Comparison of ENCODE assay signal across 11 cellular contexts in genomic region chr3:16456784-16457415, GRCh38. TPM values are rescaled to one million over a fixed set of nuclear protein-coding genes. Genes with fewer than 3 reads are reported as not detected.
DNase-seq lines count a peak whose midpoint lies in the region; ATAC-seq, FAIRE-seq and TF ChIP-seq lines count a peak whose summit lies in the region.
"Had no signal": no experiment of that assay in that cellular context is flagged by ENCODE, and none has a peak within 500 bp of the region (broad histone marks: within the 10 kb centered on the region; RNA-seq: fewer than 3 reads in every experiment).

No MANE protein-coding gene starts in this region.

- no peaks in the 10 kb centered on the region for H3K9me3 ChIP-seq in A549

- no peak overlapping the region for H3K4me3 ChIP-seq in A549

- TF ChIP-seq EP300 in A549 (IDR thresholded peaks at IDR 0.05) = no peak

- intact Hi-C loops in left colon (cut with DNase I, micrococcal nuclease) = no loop called here

- TF ChIP-seq POLR2A in A549 (IDR thresholded peaks at IDR 0.05; ENCODE audit: low read length) = no peak

- POLR2A ChIA-PET in A549 (lab: Yijun Ruan, JAX) = no interaction called here

- peak in 1 of 2 experiments; percentile 37 for DNase-seq in A549 (ENCODE audit: low read depth in 1 of 2, low spot score in 1 of 2)
- DNase-seq in HCEC 1CT = peak; percentile 53
- DNase-seq in astrocyte of the hippocampus (ENCODE audit: low read depth, low spot score) = peak; percentile 84
- peak; percentile 24 to 39 for DNase-seq in left colon
- no peak for DNase-seq in NCI-H2227 treated with DMSO at 0.1 percent for 48 hours (lab: John Stamatoyannopoulos, UW)
- DNase-seq in NCI-H1105 (lab: John Stamatoyannopoulos, UW) = no peak
- DNase-seq: activated CD8-positive, alpha-beta memory T cell treated with anti-CD3 and anti-CD28 coated beads for 24 hours; SHP77 treated with DMSO at 0.1 percent for 48 hours had no signal

- 60% methylated on average over 3 of the region's 3 CpGs for WGBS in A549 (ENCODE audit: missing lambda C conversion rate)

- TF ChIP-seq CTCF in A549 (IDR thresholded peaks at IDR 0.05) = no peak

- ATAC-seq in A549 (peak; percentile 39; a peak in 1 of 6 replicates), left colon (peak; percentile 86), GM19328 (IDR thresholded peaks at IDR 0.05; ENCODE audit: unreplicated experiment) (no peak), GM21737 (IDR thresholded peaks at IDR 0.05; ENCODE audit: unreplicated experiment) (no peak)

- TF ChIP-seq RAD21 in A549 (conservative IDR thresholded peaks at IDR 0.05 in 1 of 2, IDR thresholded peaks at IDR 0.05 in 1 of 2) = no peak

- CTCF ChIA-PET in A549 (lab: Yijun Ruan, JAX) = no interaction called here

- no peak for FAIRE-seq in A549 (lab: Jason Lieb, UNC)

- H3K27ac ChIP-seq in A549 = no peak overlapping the region
- H3K27ac ChIP-seq: C4-2B had no signal

- peak overlapping the region; percentile 19; the same call in 1 of the 3 replicates for H3K4me2 ChIP-seq in A549

- peaks cover 6% of the 10 kb centered on the region; the same call in 1 of the 3 replicates for H3K4me1 ChIP-seq in A549

TF ChIP-seq in A549, 52 proteins besides CTCF, POLR2A, EP300 and RAD21:
- TF ChIP-seq EHMT2 (IDR thresholded peaks at IDR 0.05; ENCODE audit: low read depth) = no peak
- TF ChIP-seq RFX5 (IDR thresholded peaks at IDR 0.05) = no peak
- no peak for TF ChIP-seq PBX3 (IDR thresholded peaks at IDR 0.05)
- no peak for TF ChIP-seq RCOR1 (IDR thresholded peaks at IDR 0.05; ENCODE audit: low read depth, low read length)
- TF ChIP-seq CBX8 (IDR thresholded peaks at IDR 0.05) = no peak
- no peak for TF ChIP-seq BHLHE40 (IDR thresholded peaks at IDR 0.05; ENCODE audit: low read depth, low read length)
- no peak for TF ChIP-seq HOXA7 (CRISPR knock-in tag; IDR thresholded peaks at IDR 0.05)
- TF ChIP-seq ZSCAN20 (CRISPR knock-in tag; IDR thresholded peaks at IDR 0.05) = no peak

RNA-seq across cellular contexts. Expression of gene RFTN1, which starts 56.6 kb away (rescaled TPM):
- polyA plus RNA-seq in A549 (2011; rRNA removed) (1.6 and 1.8 TPM in 2 replicates), A549 (2017; fragmentation: RNase III; extraction: RNeasy Plus Mini Kit Qiagen cat#74134 plus additional on column Dnase treatment) (3.7 to 4.7 TPM (median 4.5 TPM) in 3 replicates)
- 0.63 and 1.1 TPM in 2 replicates for polyA plus RNA-seq in A549 (2012; cell fraction: cytosol; rRNA removed)
- 1.4 and 1.6 TPM in 2 replicates for polyA plus RNA-seq in A549 (2012; cell fraction: nucleus; rRNA removed)
- 1.7 and 2.1 TPM in 2 replicates for polyA minus RNA-seq in A549 (2011; rRNA and poly(A)+ RNA removed)
- 1 to 10 TPM; 5.3 to 10.0 TPM for total RNA-seq in left colon

Comparison
In these comparisons a context has a peak if more than half of its experiments do, and no peak if none do; other contexts are left out.
1. ATAC-seq: peak in A549 (2 of 2) and left colon (single experiment); none in GM19328 (single experiment) and GM21737 (single experiment).
2. DNase-seq: peak in HCEC 1CT (single experiment), astrocyte of the hippocampus (single experiment) and left colon (2 of 2); none in NCI-H2227 treated with DMSO at 0.1 percent for 48 hours (single experiment) and NCI-H1105 (single experiment).